In genomic region chr7:143289421-143289820, GRCh38 we compare ENCODE assay signal across 9 cellular contexts. TPM values are rescaled to one million over a fixed set of nuclear protein-coding genes. Genes with fewer than 3 reads are reported as not detected.
A peak's percentile ranks its signal among the peaks of the same experiment; 100 is the strongest.
DNase-seq lines count a peak whose midpoint lies in the region; ATAC-seq and TF ChIP-seq lines count a peak whose summit lies in the region.
"Had no signal": no experiment of that assay in that cellular context is flagged by ENCODE, and none has a peak within 500 bp of the region (broad histone marks: within the 10 kb centered on the region; RNA-seq: fewer than 3 reads in every experiment).

No MANE protein-coding gene starts in this region.

- no peaks in the 10 kb centered on the region for H3K9me3 Mint-ChIP-seq in CD8-positive, alpha-beta memory T cell
- H3K9me3 Mint-ChIP-seq in nephron progenitor cell: peaks cover 16% of the 10 kb centered on the region

- H3K9me3 ChIP-seq in CD8-positive, alpha-beta memory T cell (ENCODE audit: low read length): no peaks in the 10 kb centered on the region
- no peaks in the 10 kb centered on the region for H3K9me3 ChIP-seq in Loucy (ENCODE audit: insufficient read depth, low read depth, low read length)

- no peaks in the 10 kb centered on the region for H3F3A ChIP-seq in Loucy (ENCODE audit: low read depth)

- H4K20me1 ChIP-seq in Loucy (ENCODE audit: insufficient read depth, low read length, poor library complexity, severe bottlenecking): peaks cover 46% of the 10 kb centered on the region

- H3K36me3 Mint-ChIP-seq in CD8-positive, alpha-beta memory T cell: peaks cover 12 to 53% (median 17%) of the 10 kb centered on the region in 3 donors
- H3K36me3 Mint-ChIP-seq in nephron progenitor cell (ENCODE audit: low read depth): peaks cover 47% of the 10 kb centered on the region

- peak overlapping the region; percentile 88 to 99 (median 95) for H3K4me3 Mint-ChIP-seq in CD8-positive, alpha-beta memory T cell
- peak overlapping the region; percentile 98 for H3K4me3 Mint-ChIP-seq in nephron progenitor cell

- no peak for TF ChIP-seq CTCF in Loucy (conservative IDR thresholded peaks at IDR 0.05; ENCODE audit: low read length)
- no peak for TF ChIP-seq CTCF in cardiac fibroblast (IDR thresholded peaks at IDR 0.05; ENCODE audit: low read depth, low read length)
- no peak for TF ChIP-seq CTCF in nephron progenitor cell (IDR thresholded peaks at IDR 0.05)

- peak overlapping the region; percentile 59 for H3K4me3 ChIP-seq in CD8-positive, alpha-beta memory T cell (ENCODE audit: low read length)
- H3K4me3 ChIP-seq in Loucy (ENCODE audit: low read length, poor library complexity, severe bottlenecking) (peak overlapping the region; percentile 77), cardiac fibroblast (replicated peaks in 1 of 2; ENCODE audit: low read depth in 2 of 2, low read length in 2 of 2) (peak overlapping the region; percentile 87 to 91)

- H3K27ac ChIP-seq in CD8-positive, alpha-beta memory T cell (ENCODE audit: low read depth, low read length): peak overlapping the region; percentile 83

- H3K9me2 ChIP-seq in Loucy (replicated peaks; ENCODE audit: low read depth, low read length): no peaks in the 10 kb centered on the region

- peak overlapping the region; percentile 85 to 99 (median 91) for H3K27ac Mint-ChIP-seq in CD8-positive, alpha-beta memory T cell
- H3K27ac Mint-ChIP-seq in nephron progenitor cell: peak overlapping the region; percentile 85

- ATAC-seq in HG02981 (IDR thresholded peaks at IDR 0.05; ENCODE audit: unreplicated experiment): no peak

- H3K9ac ChIP-seq in Loucy (ENCODE audit: low read depth, low read length, poor library complexity, severe bottlenecking): peak overlapping the region; percentile 88

- peaks cover 61% of the 10 kb centered on the region for H3K79me2 ChIP-seq in Loucy (ENCODE audit: insufficient read depth, low read length)

- peaks cover 20% of the 10 kb centered on the region for H3K4me1 ChIP-seq in CD8-positive, alpha-beta memory T cell (ENCODE audit: insufficient read depth, low read length)
- H3K4me1 ChIP-seq in Loucy (ENCODE audit: insufficient read depth, low read length, poor library complexity, severe bottlenecking): peaks cover 39% of the 10 kb centered on the region

- peak overlapping the region; percentile 89 for H3K4me2 ChIP-seq in Loucy (ENCODE audit: low read depth, low read length, poor library complexity, severe bottlenecking)

- POLR2A ChIA-PET in CD8-positive, alpha-beta memory T cell (lab: Charles Lee): interaction anchor here (1.0 kb wide), 1 partner anchor 26 kb away, joined by 9 read pairs; the partner anchor contains the start of gene GSTK1

- H3K27me3 Mint-ChIP-seq in CD8-positive, alpha-beta memory T cell: no peaks in the 10 kb centered on the region
- H3K27me3 Mint-ChIP-seq in nephron progenitor cell (ENCODE audit: low read depth, poor library complexity): peaks cover 9% of the 10 kb centered on the region

- no peaks in the 10 kb centered on the region for H3K27me3 ChIP-seq in CD8-positive, alpha-beta memory T cell (ENCODE audit: insufficient read depth, low read length, poor library complexity, severe bottlenecking)
- H3K27me3 ChIP-seq in Loucy (ENCODE audit: insufficient read depth, low read length, poor library complexity, severe bottlenecking): no peaks in the 10 kb centered on the region

- DNase-seq in CD8-positive, alpha-beta memory T cell: no peak
- DNase-seq in cardiac fibroblast (ENCODE audit: low read depth in 2 of 2) (peak in 1 of 2 donors; percentile 30), nephron progenitor cell (no peak), HuH-7.5 (ENCODE audit: low spot score) (no peak), NCI-H1092 (lab: John Stamatoyannopoulos, UW) (no peak), GM19238 (ENCODE audit: insufficient read length, low spot score) (no peak)

- peaks cover 22% of the 10 kb centered on the region for H3K36me3 ChIP-seq in CD8-positive, alpha-beta memory T cell (ENCODE audit: insufficient read depth, low read length)
- H3K36me3 ChIP-seq in Loucy (ENCODE audit: insufficient read depth, low read length): peaks cover 23% of the 10 kb centered on the region; the same call in 1 of the 2 replicates

- H2AFZ ChIP-seq in Loucy (ENCODE audit: low read length): no peak overlapping the region

- CTCF ChIA-PET in CD8-positive, alpha-beta memory T cell (lab: Charles Lee): interaction anchor here (0.9 to 2.1 kb wide), 5 partner anchors 10 to 74 kb away, joined by 3 to 8 read pairs (median 4); no protein-coding TSS in a partner anchor

- peaks cover 47 to 65% (median 57%) of the 10 kb centered on the region in 3 donors for H3K4me1 Mint-ChIP-seq in CD8-positive, alpha-beta memory T cell
- peaks cover 41% of the 10 kb centered on the region for H3K4me1 Mint-ChIP-seq in nephron progenitor cell

RNA-seq across cellular contexts. Expression of gene CASP2, which starts 1.3 kb away (rescaled TPM):
- 100 to 1,000 TPM; 105 to 107 TPM for total RNA-seq in CD8-positive, alpha-beta memory T cell
- polyA plus RNA-seq in CD8-positive, alpha-beta memory T cell: 23.0 TPM

RNA-seq across cellular contexts. Expression of gene TMEM139, which starts 4.7 kb away (rescaled TPM):
- total RNA-seq in CD8-positive, alpha-beta memory T cell: under 1 TPM; 0.84 to 0.90 TPM
- 0.87 TPM for polyA plus RNA-seq in CD8-positive, alpha-beta memory T cell

RNA-seq across cellular contexts. Expression of gene GSTK1, which starts 26.2 kb away (rescaled TPM):
- 100 to 1,000 TPM; 147 to 151 TPM for total RNA-seq in CD8-positive, alpha-beta memory T cell
- 532 TPM for polyA plus RNA-seq in CD8-positive, alpha-beta memory T cell

RNA-seq across cellular contexts. Expression of gene CLCN1, which starts 26.5 kb away (rescaled TPM):
- under 1 TPM in 1 of 2 experiments, not detected in 1; 0.11 TPM for total RNA-seq in CD8-positive, alpha-beta memory T cell
- not detected for polyA plus RNA-seq in CD8-positive, alpha-beta memory T cell
- total RNA-seq: glomerular endothelial cell had no signal
